ENCODE assay signal across 8 cellular contexts in the genomic region with DNA sequence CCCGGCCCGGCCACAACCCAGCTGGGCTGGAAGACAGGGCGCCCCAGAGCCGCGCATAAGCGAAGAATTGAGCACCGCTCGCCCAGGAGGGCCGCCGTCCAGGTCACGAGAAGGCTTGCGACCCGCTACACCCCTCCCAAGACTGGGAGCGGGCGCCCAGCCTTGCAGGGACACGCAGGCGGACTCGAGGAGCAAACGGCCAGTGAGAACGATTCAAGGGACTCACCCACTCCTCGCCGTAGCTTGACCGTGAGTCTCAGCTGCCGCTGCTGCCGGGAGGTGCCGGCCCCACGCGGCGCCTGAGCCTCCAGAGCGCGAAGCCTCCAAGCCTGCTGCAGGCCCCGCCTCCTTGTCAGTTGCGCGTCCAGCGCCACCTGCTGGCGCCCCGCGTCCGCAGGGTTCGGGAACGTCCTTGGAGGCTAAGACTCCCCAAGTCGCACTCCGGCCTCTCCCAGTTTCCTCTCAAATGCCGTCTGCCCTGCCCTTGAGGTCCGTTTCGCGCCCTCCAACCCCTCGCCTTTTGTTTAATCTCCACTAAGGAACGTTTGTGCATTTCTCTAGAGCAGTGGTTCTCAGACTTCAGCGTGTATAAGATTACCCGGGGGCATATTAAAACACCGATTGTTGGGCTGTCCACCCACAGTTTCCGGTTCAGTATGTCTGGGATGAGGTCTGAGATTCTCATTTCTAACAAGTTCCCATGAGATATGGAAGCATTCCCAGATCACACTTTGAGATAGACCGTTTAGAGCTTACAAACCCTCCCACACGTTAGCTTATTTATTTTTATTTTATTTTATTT. TPM values are rescaled to one million over a fixed set of nuclear protein-coding genes. Genes with fewer than 3 reads are reported as not detected.
DNase-seq lines count a peak whose midpoint lies in the region; ATAC-seq and TF ChIP-seq lines count a peak whose summit lies in the region.
"Not testable (repeated sequence)": the region's sequence is repeated elsewhere in the genome, so short reads cannot be mapped to it uniquely, and the experiment has no call there.

A gene (minus strand): TSS at position 301 of the 802 bp plus-strand sequence. CDS start 5,333 bp downstream, outside the sequence.

- H3K4me3 Mint-ChIP-seq in CD14-positive monocyte (peak within 1 kb of the TSS; percentile 12 to 77), memory B cell (peak within 1 kb of the TSS; percentile 64)

- peak within 1 kb of the TSS; percentile 20 for H3K4me3 ChIP-seq in epithelial cell of esophagus (ENCODE audit: low read length)

- TF ChIP-seq CTCF in CD14-positive monocyte (IDR thresholded peaks at IDR 0.05) (peak; percentile 77), epithelial cell of esophagus (IDR thresholded peaks at IDR 0.05; ENCODE audit: insufficient read depth, low read depth, low read length, missing control alignments) (peak; percentile 71)

- H3K27ac Mint-ChIP-seq in CD14-positive monocyte, memory B cell: not testable (repeated sequence)

- not testable (repeated sequence) for H3K4me1 Mint-ChIP-seq in CD14-positive monocyte, memory B cell

- peak; percentile 95 for ATAC-seq in GM19452 (IDR thresholded peaks at IDR 0.05; ENCODE audit: unreplicated experiment)
- peak; percentile 91 for ATAC-seq in HG03457 (IDR thresholded peaks at IDR 0.05; ENCODE audit: unreplicated experiment)
- peak; percentile 98 for ATAC-seq in memory B cell (ENCODE audit: low read depth)

- peaks cover 20 to 30% (median 22%) of the 10 kb centered on the region in 3 donors for H3K27me3 Mint-ChIP-seq in CD14-positive monocyte (ENCODE audit: low read depth in 3 of 3)
- not testable (repeated sequence) for H3K27me3 Mint-ChIP-seq in memory B cell

- H3K9me3 Mint-ChIP-seq in CD14-positive monocyte, memory B cell: not testable (repeated sequence)

- intact Hi-C loops in CD14-positive monocyte (cut with micrococcal nuclease), result not testable (repeated sequence)

- DNase-seq in CD14-positive monocyte (ENCODE audit: low spot score), result peak; percentile 76
- peak; percentile 57 to 71 for DNase-seq in NOMO-1 (lab: John Stamatoyannopoulos, UW; ENCODE audit: unreplicated experiment in 2 of 2)
- DNase-seq in activated T-cell treated with anti-CD3 and anti-CD28 coated beads for 24 hours (ENCODE audit: low read depth), result peak; percentile 81
- DNase-seq in epithelial cell of esophagus (ENCODE audit: low read depth), result peak; percentile 88
- DNase-seq in memory B cell (ENCODE audit: low spot score in 2 of 2), result peak; percentile 86 to 96
- DNase-seq in stimulated activated CD4-positive, alpha-beta T cell treated with anti-CD3 and anti-CD28 coated beads, TNF-alpha, amount 100 ng/mL, for 24 hours (ENCODE audit: low read depth in 3 of 3), result peak; percentile 69 to 86 (median 76)

- H3K36me3 Mint-ChIP-seq in CD14-positive monocyte, memory B cell: not testable (repeated sequence)

RNA-seq across cellular contexts. Expression of the gene that starts here (rescaled TPM):
- polyA plus RNA-seq in CD14-positive monocyte, result under 1 TPM in 1 of 2 donors, not detected in 1; 0.16 TPM

Comparison
In these comparisons a context has a peak if more than half of its experiments do, and no peak if none do; other contexts are left out.
1. Peak in every context shown above with its lines: DNase-seq, ATAC-seq and H3K4me3 ChIP-seq.
2. Peak in DNase-seq in CD14-positive monocyte; RNA of the gene not detected or under 1 TPM.